Comparison of ENCODE assay signal across 1 cellular context in the genomic region with DNA sequence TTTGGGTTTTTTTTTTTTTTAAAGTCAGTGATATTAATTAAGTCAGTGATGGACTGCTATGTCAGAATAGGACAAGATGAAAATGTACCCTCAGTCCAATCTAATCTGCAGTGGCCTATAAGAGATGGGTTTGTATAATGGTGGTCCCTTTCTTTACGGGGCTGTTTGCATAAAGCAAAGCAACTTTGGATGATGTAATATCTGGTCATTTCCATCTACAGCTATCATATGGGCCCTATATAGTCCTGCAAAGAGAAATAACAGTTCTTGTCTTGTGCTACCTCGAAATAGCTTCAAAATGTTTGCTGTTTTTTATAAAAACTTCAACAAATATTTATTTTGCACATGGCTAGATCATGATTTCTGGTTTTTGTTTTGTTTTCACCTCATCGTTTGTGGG.
TF ChIP-seq lines count a peak whose summit lies in the region.

No MANE protein-coding gene starts in this region.

TF ChIP-seq in H1, 55 proteins besides CTCF, POLR2A, EP300 and RAD21:
- TF ChIP-seq HDAC6 (IDR thresholded peaks at IDR 0.05; ENCODE audit: low read depth, low read length), result no peak
- TF ChIP-seq, protein P1, sequence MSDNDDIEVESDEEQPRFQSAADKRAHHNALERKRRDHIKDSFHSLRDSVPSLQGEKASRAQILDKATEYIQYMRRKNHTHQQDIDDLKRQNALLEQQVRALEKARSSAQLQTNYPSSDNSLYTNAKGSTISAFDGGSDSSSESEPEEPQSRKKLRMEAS (IDR thresholded peaks at IDR 0.05), result no peak
- TF ChIP-seq TEAD4 (IDR thresholded peaks at IDR 0.05; ENCODE audit: low read depth, low read length), result no peak
- TF ChIP-seq NANOG (IDR thresholded peaks at IDR 0.05; ENCODE audit: insufficient read depth, low read depth, low read length, poor library complexity, severe bottlenecking), result no peak
- no peak for TF ChIP-seq RBBP5 (IDR thresholded peaks at IDR 0.05; ENCODE audit: borderline replicate concordance, low read depth, low read length)
- TF ChIP-seq SIRT6 (IDR thresholded peaks at IDR 0.05; ENCODE audit: low read length), result no peak
- no peak for TF ChIP-seq ZNF274 (IDR thresholded peaks at IDR 0.05; ENCODE audit: borderline replicate concordance, extremely low read depth, low read length)
- no peak for TF ChIP-seq BACH1 (IDR thresholded peaks at IDR 0.05; ENCODE audit: low read length)
- no peak for TF ChIP-seq TAF7 (optimal IDR thresholded peaks at IDR 0.05; ENCODE audit: borderline replicate concordance, low read depth, low read length)
- no peak for TF ChIP-seq POLR2AphosphoS5 (IDR thresholded peaks at IDR 0.05; ENCODE audit: low read depth, low read length)
